Comparison of ENCODE assay signal across 2 cellular contexts in the genomic region with DNA sequence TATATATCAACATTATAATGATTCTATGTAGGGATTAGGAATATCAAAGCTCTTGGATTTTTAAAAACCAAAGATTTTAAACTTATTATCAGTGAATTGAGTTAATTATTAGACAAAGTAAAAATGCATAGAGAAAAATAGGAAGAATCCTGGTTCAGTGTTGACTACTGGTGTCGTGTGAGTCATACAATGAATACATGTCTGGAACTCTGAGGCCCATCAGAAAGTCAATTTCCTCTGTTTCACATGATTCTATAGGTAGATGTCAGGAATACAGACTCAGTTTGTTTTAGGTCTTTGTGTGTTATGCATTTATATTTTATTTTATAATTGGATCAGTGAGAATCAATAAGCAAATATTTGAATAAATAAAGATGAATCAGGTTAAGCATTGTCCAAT.
TF ChIP-seq lines count a peak whose summit lies in the region.

No MANE protein-coding gene starts in this region.

TF ChIP-seq in HCT116, 20 proteins besides CTCF, POLR2A, EP300 and RAD21 (continued from another document):
- TF ChIP-seq REST (IDR thresholded peaks at IDR 0.05; ENCODE audit: low read depth) (no peak), JUND (IDR thresholded peaks at IDR 0.05) (no peak), EGR1 (IDR thresholded peaks at IDR 0.05; ENCODE audit: low read depth) (no peak), YY1 (IDR thresholded peaks at IDR 0.05; ENCODE audit: extremely low read depth, insufficient replicate concordance, low read depth, low read length) (no peak), EZH2phosphoT487 (IDR thresholded peaks at IDR 0.05; ENCODE audit: borderline replicate concordance) (no peak), SIN3A (IDR thresholded peaks at IDR 0.05; ENCODE audit: low read depth) (no peak)

TF ChIP-seq in endothelial cell of umbilical vein, 7 proteins besides CTCF, POLR2A, EP300 and RAD21 (continued from another document):
- no peak for TF ChIP-seq POLR2AphosphoS5 (IDR thresholded peaks at IDR 0.05; ENCODE audit: insufficient read depth, low read depth, low read length)
